Comparison of ENCODE assay signal across 1 cellular context in the genomic region with DNA sequence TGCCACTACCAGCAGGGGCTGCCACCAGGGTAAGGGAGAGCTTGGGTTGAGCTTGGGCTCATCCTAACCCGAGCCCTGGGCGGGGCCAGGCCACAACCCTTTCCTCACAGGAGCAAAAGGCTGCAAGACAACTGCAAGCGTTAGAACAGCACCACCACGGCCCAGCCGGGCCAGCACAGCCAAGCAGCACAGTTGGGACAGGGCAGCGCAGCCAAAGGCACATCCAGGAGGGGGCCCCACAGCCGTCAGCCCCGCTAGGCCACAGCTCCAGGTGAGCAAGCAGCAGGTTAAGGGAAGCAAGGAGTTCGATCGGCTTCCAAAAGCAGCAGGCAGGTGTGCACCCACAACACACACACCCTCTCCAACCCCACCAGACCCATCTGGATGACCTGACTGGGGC.
TF ChIP-seq lines count a peak whose summit lies in the region.

No MANE protein-coding gene starts in this region.

TF ChIP-seq in GM23338, 12 proteins besides CTCF, POLR2A, EP300 and RAD21:
- TF ChIP-seq, protein P1, sequence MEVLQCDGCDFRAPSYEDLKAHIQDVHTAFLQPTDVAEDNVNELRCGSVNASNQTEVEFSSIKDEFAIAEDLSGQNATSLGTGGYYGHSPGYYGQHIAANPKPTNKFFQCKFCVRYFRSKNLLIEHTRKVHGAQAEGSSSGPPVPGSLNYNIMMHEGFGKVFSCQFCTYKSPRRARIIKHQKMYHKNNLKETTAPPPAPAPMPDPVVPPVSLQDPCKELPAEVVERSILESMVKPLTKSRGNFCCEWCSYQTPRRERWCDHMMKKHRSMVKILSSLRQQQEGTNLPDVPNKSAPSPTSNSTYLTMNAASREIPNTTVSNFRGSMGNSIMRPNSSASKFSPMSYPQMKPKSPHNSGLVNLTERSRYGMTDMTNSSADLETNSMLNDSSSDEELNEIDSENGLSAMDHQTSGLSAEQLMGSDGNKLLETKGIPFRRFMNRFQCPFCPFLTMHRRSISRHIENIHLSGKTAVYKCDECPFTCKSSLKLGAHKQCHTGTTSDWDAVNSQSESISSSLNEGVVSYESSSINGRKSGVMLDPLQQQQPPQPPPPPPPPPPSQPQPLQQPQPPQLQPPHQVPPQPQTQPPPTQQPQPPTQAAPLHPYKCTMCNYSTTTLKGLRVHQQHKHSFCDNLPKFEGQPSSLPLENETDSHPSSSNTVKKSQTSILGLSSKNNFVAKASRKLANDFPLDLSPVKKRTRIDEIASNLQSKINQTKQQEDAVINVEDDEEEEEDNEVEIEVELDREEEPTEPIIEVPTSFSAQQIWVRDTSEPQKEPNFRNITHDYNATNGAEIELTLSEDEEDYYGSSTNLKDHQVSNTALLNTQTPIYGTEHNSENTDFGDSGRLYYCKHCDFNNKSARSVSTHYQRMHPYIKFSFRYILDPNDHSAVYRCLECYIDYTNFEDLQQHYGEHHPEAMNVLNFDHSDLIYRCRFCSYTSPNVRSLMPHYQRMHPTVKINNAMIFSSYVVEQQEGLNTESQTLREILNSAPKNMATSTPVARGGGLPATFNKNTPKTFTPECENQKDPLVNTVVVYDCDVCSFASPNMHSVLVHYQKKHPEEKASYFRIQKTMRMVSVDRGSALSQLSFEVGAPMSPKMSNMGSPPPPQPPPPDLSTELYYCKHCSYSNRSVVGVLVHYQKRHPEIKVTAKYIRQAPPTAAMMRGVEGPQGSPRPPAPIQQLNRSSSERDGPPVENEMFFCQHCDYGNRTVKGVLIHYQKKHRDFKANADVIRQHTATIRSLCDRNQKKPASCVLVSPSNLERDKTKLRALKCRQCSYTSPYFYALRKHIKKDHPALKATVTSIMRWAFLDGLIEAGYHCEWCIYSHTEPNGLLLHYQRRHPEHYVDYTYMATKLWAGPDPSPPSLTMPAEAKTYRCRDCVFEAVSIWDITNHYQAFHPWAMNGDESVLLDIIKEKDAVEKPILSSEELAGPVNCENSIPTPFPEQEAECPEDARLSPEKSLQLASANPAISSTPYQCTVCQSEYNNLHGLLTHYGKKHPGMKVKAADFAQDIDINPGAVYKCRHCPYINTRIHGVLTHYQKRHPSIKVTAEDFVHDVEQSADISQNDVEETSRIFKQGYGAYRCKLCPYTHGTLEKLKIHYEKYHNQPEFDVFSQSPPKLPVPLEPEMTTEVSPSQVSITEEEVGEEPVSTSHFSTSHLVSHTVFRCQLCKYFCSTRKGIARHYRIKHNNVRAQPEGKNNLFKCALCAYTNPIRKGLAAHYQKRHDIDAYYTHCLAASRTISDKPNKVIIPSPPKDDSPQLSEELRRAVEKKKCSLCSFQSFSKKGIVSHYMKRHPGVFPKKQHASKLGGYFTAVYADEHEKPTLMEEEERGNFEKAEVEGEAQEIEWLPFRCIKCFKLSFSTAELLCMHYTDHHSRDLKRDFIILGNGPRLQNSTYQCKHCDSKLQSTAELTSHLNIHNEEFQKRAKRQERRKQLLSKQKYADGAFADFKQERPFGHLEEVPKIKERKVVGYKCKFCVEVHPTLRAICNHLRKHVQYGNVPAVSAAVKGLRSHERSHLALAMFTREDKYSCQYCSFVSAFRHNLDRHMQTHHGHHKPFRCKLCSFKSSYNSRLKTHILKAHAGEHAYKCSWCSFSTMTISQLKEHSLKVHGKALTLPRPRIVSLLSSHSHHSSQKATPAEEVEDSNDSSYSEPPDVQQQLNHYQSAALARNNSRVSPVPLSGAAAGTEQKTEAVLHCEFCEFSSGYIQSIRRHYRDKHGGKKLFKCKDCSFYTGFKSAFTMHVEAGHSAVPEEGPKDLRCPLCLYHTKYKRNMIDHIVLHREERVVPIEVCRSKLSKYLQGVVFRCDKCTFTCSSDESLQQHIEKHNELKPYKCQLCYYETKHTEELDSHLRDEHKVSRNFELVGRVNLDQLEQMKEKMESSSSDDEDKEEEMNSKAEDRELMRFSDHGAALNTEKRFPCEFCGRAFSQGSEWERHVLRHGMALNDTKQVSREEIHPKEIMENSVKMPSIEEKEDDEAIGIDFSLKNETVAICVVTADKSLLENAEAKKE (CRISPR knock-in tag; IDR thresholded peaks at IDR 0.05) = no peak
- TF ChIP-seq, protein P2, sequence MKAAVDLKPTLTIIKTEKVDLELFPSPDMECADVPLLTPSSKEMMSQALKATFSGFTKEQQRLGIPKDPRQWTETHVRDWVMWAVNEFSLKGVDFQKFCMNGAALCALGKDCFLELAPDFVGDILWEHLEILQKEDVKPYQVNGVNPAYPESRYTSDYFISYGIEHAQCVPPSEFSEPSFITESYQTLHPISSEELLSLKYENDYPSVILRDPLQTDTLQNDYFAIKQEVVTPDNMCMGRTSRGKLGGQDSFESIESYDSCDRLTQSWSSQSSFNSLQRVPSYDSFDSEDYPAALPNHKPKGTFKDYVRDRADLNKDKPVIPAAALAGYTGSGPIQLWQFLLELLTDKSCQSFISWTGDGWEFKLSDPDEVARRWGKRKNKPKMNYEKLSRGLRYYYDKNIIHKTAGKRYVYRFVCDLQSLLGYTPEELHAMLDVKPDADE (IDR thresholded peaks at IDR 0.05) = no peak
- TF ChIP-seq, protein P3, sequence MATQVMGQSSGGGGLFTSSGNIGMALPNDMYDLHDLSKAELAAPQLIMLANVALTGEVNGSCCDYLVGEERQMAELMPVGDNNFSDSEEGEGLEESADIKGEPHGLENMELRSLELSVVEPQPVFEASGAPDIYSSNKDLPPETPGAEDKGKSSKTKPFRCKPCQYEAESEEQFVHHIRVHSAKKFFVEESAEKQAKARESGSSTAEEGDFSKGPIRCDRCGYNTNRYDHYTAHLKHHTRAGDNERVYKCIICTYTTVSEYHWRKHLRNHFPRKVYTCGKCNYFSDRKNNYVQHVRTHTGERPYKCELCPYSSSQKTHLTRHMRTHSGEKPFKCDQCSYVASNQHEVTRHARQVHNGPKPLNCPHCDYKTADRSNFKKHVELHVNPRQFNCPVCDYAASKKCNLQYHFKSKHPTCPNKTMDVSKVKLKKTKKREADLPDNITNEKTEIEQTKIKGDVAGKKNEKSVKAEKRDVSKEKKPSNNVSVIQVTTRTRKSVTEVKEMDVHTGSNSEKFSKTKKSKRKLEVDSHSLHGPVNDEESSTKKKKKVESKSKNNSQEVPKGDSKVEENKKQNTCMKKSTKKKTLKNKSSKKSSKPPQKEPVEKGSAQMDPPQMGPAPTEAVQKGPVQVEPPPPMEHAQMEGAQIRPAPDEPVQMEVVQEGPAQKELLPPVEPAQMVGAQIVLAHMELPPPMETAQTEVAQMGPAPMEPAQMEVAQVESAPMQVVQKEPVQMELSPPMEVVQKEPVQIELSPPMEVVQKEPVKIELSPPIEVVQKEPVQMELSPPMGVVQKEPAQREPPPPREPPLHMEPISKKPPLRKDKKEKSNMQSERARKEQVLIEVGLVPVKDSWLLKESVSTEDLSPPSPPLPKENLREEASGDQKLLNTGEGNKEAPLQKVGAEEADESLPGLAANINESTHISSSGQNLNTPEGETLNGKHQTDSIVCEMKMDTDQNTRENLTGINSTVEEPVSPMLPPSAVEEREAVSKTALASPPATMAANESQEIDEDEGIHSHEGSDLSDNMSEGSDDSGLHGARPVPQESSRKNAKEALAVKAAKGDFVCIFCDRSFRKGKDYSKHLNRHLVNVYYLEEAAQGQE (IDR thresholded peaks at IDR 0.05; ENCODE audit: unreplicated experiment) = no peak
- no peak for TF ChIP-seq JUNB (IDR thresholded peaks at IDR 0.05; ENCODE audit: unreplicated experiment)
- TF ChIP-seq CREB1 (CRISPR knock-in tag; IDR thresholded peaks at IDR 0.05; ENCODE audit: low read depth) = no peak
- TF ChIP-seq EZH2 (IDR thresholded peaks at IDR 0.05; ENCODE audit: low read depth, unreplicated experiment) = no peak
- no peak for TF ChIP-seq ZNF114 (CRISPR knock-in tag; IDR thresholded peaks at IDR 0.05)
- no peak for TF ChIP-seq POLR2AphosphoS5 (IDR thresholded peaks at IDR 0.05; ENCODE audit: low read depth)
- no peak for TF ChIP-seq NANOG (IDR thresholded peaks at IDR 0.05; ENCODE audit: borderline replicate concordance)
- TF ChIP-seq EZH2phosphoT487 (IDR thresholded peaks at IDR 0.05; ENCODE audit: unreplicated experiment) = no peak
- no peak for TF ChIP-seq STAT1 (IDR thresholded peaks at IDR 0.05; ENCODE audit: unreplicated experiment)
- TF ChIP-seq ZNF331 (CRISPR knock-in tag; IDR thresholded peaks at IDR 0.05; ENCODE audit: low read depth) = no peak
TF ChIP-seq in GM23338: peak in this region for 0.
